In the genomic region with DNA sequence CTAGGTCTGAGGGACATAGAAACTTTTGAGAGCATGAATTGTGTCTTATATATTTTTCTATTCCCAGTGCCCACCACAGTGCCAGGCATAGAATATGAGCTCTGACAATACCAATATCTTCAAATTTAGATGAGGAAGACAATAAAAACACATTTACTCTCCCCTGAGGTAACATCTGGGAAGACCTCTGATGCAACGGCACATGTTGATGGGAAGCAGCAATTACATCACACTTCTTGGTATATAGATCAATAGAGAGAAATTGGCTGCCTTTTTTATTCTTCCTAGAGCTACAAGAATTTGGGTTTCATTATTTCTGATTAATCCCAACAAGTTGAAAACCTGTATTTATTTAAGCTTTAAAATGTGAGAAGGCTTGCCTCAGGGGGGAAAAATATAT, we compare ENCODE assay signal across 8 cellular contexts.
"Had no signal": no experiment of that assay in that cellular context is flagged by ENCODE, and none has a peak within 500 bp of the region (broad histone marks: within the 10 kb centered on the region; RNA-seq: fewer than 3 reads in every experiment).

No MANE protein-coding gene starts in this region.

- FAIRE-seq: G401.6, GM12878, GM12891, GM12892, GM18507, GM19239 had no signal

- DNase-seq: GDM1, GF-D8 had no signal

- H3K4me3 ChIP-seq: GM12878 had no signal

- ATAC-seq: GM12878 had no signal
